In genomic region chr16:10964039-10964890, GRCh38 we compare ENCODE assay signal across 8 cellular contexts. TPM values are rescaled to one million over a fixed set of nuclear protein-coding genes. Genes with fewer than 3 reads are reported as not detected.
DNase-seq lines count a peak whose midpoint lies in the region; ATAC-seq, FAIRE-seq and TF ChIP-seq lines count a peak whose summit lies in the region.

No MANE protein-coding gene starts in this region.

- DNase-seq in AG04449 (ENCODE audit: low read depth, low spot score) (no peak), HPDE6-E6E7 (ENCODE audit: extremely low spot score) (peak; percentile 83), NOMO-1 treated with dmso at 0.1 percent for 144 hours (lab: John Stamatoyannopoulos, UW; ENCODE audit: unreplicated experiment) (peak; percentile 62), H1 (ENCODE audit: low read depth in 1 of 2, low spot score in 2 of 2) (peak in 1 of 2 experiments; percentile 89)
- peak; percentile 59 for DNase-seq in activated CD8-positive, alpha-beta memory T cell treated with anti-CD3 and anti-CD28 coated beads, Interleukin-2, amount 50 U/mL, for 24 hours (ENCODE audit: extremely low read depth)
- peak; percentile 92 for DNase-seq in stimulated activated CD8-positive, alpha-beta memory T cell treated with anti-CD3 and anti-CD28 coated beads, Interleukin-4, amount 100 ng/mL, for 48 hours

- H3K79me2 ChIP-seq in H1 (ENCODE audit: control insufficient read depth in 1 of 2, insufficient read depth in 2 of 2, low read length in 2 of 2) = no peaks in the 10 kb centered on the region

- H2BK20ac ChIP-seq in H1 (ENCODE audit: low read length) = no peak overlapping the region

- TF ChIP-seq CTCF in AG04449 (IDR thresholded peaks at IDR 0.05; ENCODE audit: insufficient read depth, low read length, missing control alignments) (peak; percentile 95), H1 (IDR thresholded peaks at IDR 0.05; ENCODE audit: control extremely low read depth in 1 of 3, insufficient read depth in 1 of 3, low read depth in 1 of 3, low read length in 3 of 3) (peak; percentile 86 to 98 (median 98))

- H3K27me3 ChIP-seq in H1 (replicated peaks in 1 of 4; ENCODE audit: control insufficient read depth in 3 of 4, extremely low read depth in 1 of 4, insufficient read depth in 3 of 4, low read length in 3 of 4) (no peaks in the 10 kb centered on the region), mucosa of rectum (ENCODE audit: control insufficient read depth in 2 of 2, insufficient read depth in 2 of 2, low read length in 2 of 2) (no peaks in the 10 kb centered on the region)

- TF ChIP-seq EP300 in H1 (IDR thresholded peaks at IDR 0.05; ENCODE audit: borderline replicate concordance in 1 of 2, low read depth in 2 of 2, low read length in 2 of 2) = no peak

- CTCF ChIA-PET in AG04449 (lab: Yijun Ruan, JAX) = interaction anchor here (0.6 to 20.1 kb wide), 78 partner anchors 8 to 849 kb away, joined by 3 to 492 read pairs (median 4); partner anchors contain the start of genes CLEC16A, SOCS1 and TNP2
- CTCF ChIA-PET in H1 (lab: Charles Lee; ENCODE audit: partially characterized antibody) = interaction anchor here (0.5 to 8.0 kb wide), 52 partner anchors 11 to 747 kb away, joined by 3 to 117 read pairs (median 4); partner anchors contain the start of gene SOCS1

- H2AK5ac ChIP-seq in H1 (ENCODE audit: low read depth, low read length) = no peak overlapping the region

- peak; percentile 23 for ATAC-seq in GM18861 (IDR thresholded peaks at IDR 0.05; ENCODE audit: unreplicated experiment)

- H4K20me1 ChIP-seq in H1 (replicated peaks in 1 of 2; ENCODE audit: control insufficient read depth in 1 of 2, insufficient read depth in 2 of 2, low read length in 2 of 2) = peaks cover 0 to 2% of the 10 kb centered on the region in 2 experiments

- no peak overlapping the region for H3K56ac ChIP-seq in H1 (replicated peaks; ENCODE audit: insufficient read length, low read depth, low read length)

- H3K27ac ChIP-seq in H1 (ENCODE audit: low read depth, low read length) (no peak overlapping the region), mucosa of rectum (ENCODE audit: low read depth in 2 of 2, low read length in 2 of 2) (no peak overlapping the region)

- no peak overlapping the region for H2BK15ac ChIP-seq in H1 (ENCODE audit: low read length)

- H2BK120ac ChIP-seq in H1 (replicated peaks; ENCODE audit: low read depth, low read length) = no peak overlapping the region

- no peak overlapping the region for H3K23ac ChIP-seq in H1 (ENCODE audit: insufficient read length)

- H3K4me1 ChIP-seq in H1 (replicated peaks in 1 of 4; ENCODE audit: control insufficient read depth in 3 of 4, insufficient read depth in 4 of 4, low read length in 3 of 4) = peaks cover 0 to 4% (median 2%) of the 10 kb centered on the region in 4 experiments; a peak in 4 of 7 replicates
- H3K4me1 ChIP-seq in mucosa of rectum (ENCODE audit: control insufficient read depth in 2 of 2, insufficient read depth in 2 of 2, low read length in 2 of 2) = peaks cover 4% of the 10 kb centered on the region in 2 donors

- H3K79me1 ChIP-seq in H1 (ENCODE audit: low read depth, low read length) = 0 out of 2 replicates have a peak, but pooled peaks cover 2% of the 10 kb centered on the region

- no peak overlapping the region for H3K4ac ChIP-seq in H1 (replicated peaks; ENCODE audit: insufficient read length, low read depth, low read length)

- H3K9me3 ChIP-seq in H1 (ENCODE audit: insufficient read depth in 2 of 2, low read depth in 1 of 2, low read length in 1 of 2) (no peaks in the 10 kb centered on the region), mucosa of rectum (ENCODE audit: control insufficient read depth in 2 of 2, low read length in 2 of 2) (no peaks in the 10 kb centered on the region)

- H4K5ac ChIP-seq in H1 (ENCODE audit: insufficient read length, low read depth, low read length) = no peak overlapping the region

- H3K9ac ChIP-seq in H1 (replicated peaks in 1 of 4; ENCODE audit: extremely low read depth in 1 of 4, low read depth in 3 of 4, low read length in 3 of 4) (no peak overlapping the region), mucosa of rectum (ENCODE audit: low read depth in 1 of 2, low read length in 2 of 2) (peak overlapping the region in 1 of 2 donors; percentile 6)

- H3K36me3 ChIP-seq in H1 (ENCODE audit: control insufficient read depth in 2 of 4, insufficient read depth in 4 of 4, low read length in 3 of 4) (peaks cover 0 to 10% (median 2%) of the 10 kb centered on the region in 4 experiments; a peak in 3 of 8 replicates), mucosa of rectum (ENCODE audit: control insufficient read depth in 2 of 2, insufficient read depth in 2 of 2, low read length in 2 of 2) (peaks cover 17 to 22% of the 10 kb centered on the region in 2 donors)

- no peak for FAIRE-seq in H1 (lab: Jason Lieb, UNC)

- H2BK5ac ChIP-seq in H1 (ENCODE audit: low read depth, low read length) = no peak overlapping the region

- no peak overlapping the region for H3K4me2 ChIP-seq in H1 (ENCODE audit: insufficient read depth in 1 of 2, low read depth in 2 of 2, low read length in 2 of 2)

- no peaks in the 10 kb centered on the region for H3K23me2 ChIP-seq in H1 (ENCODE audit: low read depth, low read length)

- H3K18ac ChIP-seq in H1 (ENCODE audit: extremely low read depth, low read length) = no peak overlapping the region

- 56% methylated on average over 20 of the region's 20 CpGs; no CpG with 5 or more reads in 1 of the 2 experiments for WGBS in H1 (ENCODE audit: extremely low coverage in 1 of 2, insufficient coverage in 1 of 2, insufficient read length in 1 of 2, insufficient replicate concordance in 2 of 2, low coverage in 1 of 2, low lambda C conversion rate in 2 of 2, missing lambda C conversion rate in 1 of 2), 2 experiments

- no peak overlapping the region for H2AFZ ChIP-seq in H1 (ENCODE audit: low read length)

- no peak overlapping the region for H4K91ac ChIP-seq in H1 (replicated peaks; ENCODE audit: insufficient read length, low read length)

- H4K8ac ChIP-seq in H1 (ENCODE audit: extremely low read depth, insufficient read depth, low read length) = no peak overlapping the region

- H3K4me3 ChIP-seq in AG04449 (ENCODE audit: low read depth, low read length) (no peak overlapping the region), H1 (ENCODE audit: extremely low read depth in 1 of 4, insufficient read depth in 2 of 4, low read depth in 3 of 4, low read length in 4 of 4) (no peak overlapping the region), mucosa of rectum (ENCODE audit: low read length in 2 of 2) (peak overlapping the region; percentile 27 to 34)

- no peak overlapping the region for H3K14ac ChIP-seq in H1 (ENCODE audit: insufficient read length)

- POLR2A ChIA-PET in AG04449 (lab: Yijun Ruan, JAX) (interaction anchor here (0.6 to 4.9 kb wide), 2 partner anchors 287 to 291 kb away, joined by 3 to 42 read pairs; partner anchors contain the start of gene SOCS1), H1 (lab: Charles Lee; ENCODE audit: partially characterized antibody) (interaction anchor here (0.6 to 2.8 kb wide), 4 partner anchors 11 to 511 kb away, joined by 3 to 11 read pairs (median 3); no protein-coding TSS in a partner anchor)

- TF ChIP-seq RAD21 in H1 (IDR thresholded peaks at IDR 0.05 in 1 of 2, conservative IDR thresholded peaks at IDR 0.05 in 1 of 2; ENCODE audit: low read depth in 2 of 2, low read length in 2 of 2) = peak; percentile 92 to 94

- H2BK12ac ChIP-seq in H1 (ENCODE audit: low read depth, low read length) = no peak overlapping the region

- no peak for TF ChIP-seq POLR2A in H1 (IDR thresholded peaks at IDR 0.05; ENCODE audit: control extremely low read depth in 1 of 2, low read depth in 2 of 2, low read length in 2 of 2)

TF ChIP-seq in H1, 55 proteins besides CTCF, POLR2A, EP300 and RAD21:
- TF ChIP-seq TAF1 (IDR thresholded peaks at IDR 0.05; ENCODE audit: low read depth, low read length) (no peak), JUND (IDR thresholded peaks at IDR 0.05; ENCODE audit: low read length) (0 out of 2 replicates have a peak, but pooled peaks have one; percentile 42), YY1 (IDR thresholded peaks at IDR 0.05; ENCODE audit: low read depth, low read length) (peak; percentile 61; the same call in 1 of the 2 replicates), GABPA (IDR thresholded peaks at IDR 0.05; ENCODE audit: borderline replicate concordance, insufficient read depth, low read length) (peak; percentile 34; the same call in 1 of the 2 replicates), TCF12 (IDR thresholded peaks at IDR 0.05; ENCODE audit: low read depth, low read length) (0 out of 2 replicates have a peak, but pooled peaks have one; percentile 3), CBX8 (IDR thresholded peaks at IDR 0.05; ENCODE audit: borderline replicate concordance, low read depth, low read length) (no peak)

RNA-seq across cellular contexts. Expression of gene CLEC16A, which starts 19.9 kb away (rescaled TPM):
- 18.5 and 19.3 TPM in 2 replicates for total RNA-seq in H1 (2021; fragmentation: NEBNext Ultra II Directional; extraction: Animal tissue kit (Norgen Biotek cat#: 25700))
- 7.6 and 10.4 TPM in 2 replicates for polyA plus RNA-seq in H1 (2011; rRNA removed)
- 8.3 TPM for polyA plus RNA-seq in H1 (2011; cell fraction: cytosol; rRNA removed)
- 15.4 TPM for polyA plus RNA-seq in H1 (2011; cell fraction: nucleus; rRNA removed)
- polyA plus RNA-seq in H1 (2012, experiment 1 of 2) = 11.0 to 13.8 TPM (median 12.7 TPM) in 4 replicates
- polyA plus RNA-seq in H1 (2012, experiment 2 of 2) = 5.8 TPM
- 6.8 TPM for polyA plus RNA-seq in H1 (2013, experiment 1 of 2)
- polyA plus RNA-seq in H1 (2013, experiment 2 of 2) = 7.1 TPM
- polyA minus RNA-seq in H1 (2011; rRNA and poly(A)+ RNA removed) = 31.9 and 32.4 TPM in 2 replicates
- polyA minus RNA-seq in H1 (2011; cell fraction: cytosol; rRNA and poly(A)+ RNA removed) = 16.2 TPM
- 20.1 TPM for polyA minus RNA-seq in H1 (2011; cell fraction: nucleus; rRNA and poly(A)+ RNA removed)

RNA-seq across cellular contexts. Expression of gene DEXI, which starts 22.0 kb away (rescaled TPM):
- 33.3 and 39.5 TPM in 2 replicates for total RNA-seq in H1 (2021; fragmentation: NEBNext Ultra II Directional; extraction: Animal tissue kit (Norgen Biotek cat#: 25700))
- polyA plus RNA-seq in H1 (2011; rRNA removed) = 47.3 and 84.0 TPM in 2 replicates
- 53.5 TPM for polyA plus RNA-seq in H1 (2011; cell fraction: cytosol; rRNA removed)
- 53.7 TPM for polyA plus RNA-seq in H1 (2011; cell fraction: nucleus; rRNA removed)
- 36.9 to 41.1 TPM (median 38.1 TPM) in 4 replicates for polyA plus RNA-seq in H1 (2012, experiment 1 of 2)
- 46.0 TPM for polyA plus RNA-seq in H1 (2012, experiment 2 of 2)
- 23.3 TPM for polyA plus RNA-seq in H1 (2013, experiment 1 of 2)
- polyA plus RNA-seq in H1 (2013, experiment 2 of 2) = 22.4 TPM
- polyA minus RNA-seq in H1 (2011; rRNA and poly(A)+ RNA removed) = 28.3 and 41.4 TPM in 2 replicates
- polyA minus RNA-seq in H1 (2011; cell fraction: cytosol; rRNA and poly(A)+ RNA removed) = 28.3 TPM
- polyA minus RNA-seq in H1 (2011; cell fraction: nucleus; rRNA and poly(A)+ RNA removed) = 18.6 TPM

Comparison
In these comparisons a context has a peak if more than half of its experiments do, and no peak if none do; other contexts are left out.
1. H3K4me3 ChIP-seq: peak in mucosa of rectum (2 of 2); none in AG04449 (single experiment) and H1 (0 of 4).